ENCODE assay signal across 24 cellular contexts in genomic region chr6:124943658-124944057, GRCh38. TPM values are rescaled to one million over a fixed set of nuclear protein-coding genes. Genes with fewer than 3 reads are reported as not detected.
A peak's percentile ranks its signal among the peaks of the same experiment; 100 is the strongest.
DNase-seq lines count a peak whose midpoint lies in the region; ATAC-seq and TF ChIP-seq lines count a peak whose summit lies in the region.
"Had no signal": no experiment of that assay in that cellular context is flagged by ENCODE, and none has a peak within 500 bp of the region (broad histone marks: within the 10 kb centered on the region; RNA-seq: fewer than 3 reads in every experiment).

No MANE protein-coding gene starts in this region.

- no peak overlapping the region for H2BK15ac ChIP-seq in mesenchymal stem cell (ENCODE audit: low read depth, poor library complexity, severe bottlenecking)

- no peak overlapping the region for H3K4me2 ChIP-seq in mesenchymal stem cell (ENCODE audit: low read length, poor library complexity, severe bottlenecking)
- H3K4me2 ChIP-seq: KMS-11 had no signal

- peaks cover 12% of the 10 kb centered on the region for H3K9me3 Mint-ChIP-seq in MCF 10A (ENCODE audit: unreplicated experiment)
- H3K9me3 Mint-ChIP-seq in endodermal cell: no peaks in the 10 kb centered on the region
- H3K9me3 Mint-ChIP-seq in T-cell: no peaks in the 10 kb centered on the region
- H3K9me3 Mint-ChIP-seq: HFFc6 had no signal

- DNase-seq in MCF 10A (ENCODE audit: unreplicated experiment) (peak; percentile 59), breast epithelium (ENCODE audit: low spot score in 2 of 2) (no peak), mesenchymal stem cell (peak; percentile 23), endodermal cell (no peak), T-cell (no peak)
- DNase-seq: CD8-positive, alpha-beta memory T cell; DMS53; GDM1; H7; HFFc6; IMR-90; NCI-H1694; NCI-H2081; NCI-H2171; NCI-H526; Peyer's patch; SJCRH30 had no signal

- POLR2A ChIA-PET in MCF 10A (lab: Yijun Ruan, JAX): interaction anchor here (0.9 to 1.0 kb wide), 3 partner anchors 102 to 171 kb away, joined by 3 read pairs; no protein-coding TSS in a partner anchor
- POLR2A ChIA-PET in T-cell (lab: Charles Lee): no interaction called here

- H3K4me3 ChIP-seq in breast epithelium: no peak overlapping the region
- no peak overlapping the region for H3K4me3 ChIP-seq in mesenchymal stem cell (ENCODE audit: insufficient read depth in 1 of 2, low read depth in 1 of 2, low read length in 2 of 2)
- H3K4me3 ChIP-seq in endodermal cell (ENCODE audit: low read length): no peak overlapping the region
- H3K4me3 ChIP-seq: Peyer's patch, SJCRH30 had no signal

- BruUV-seq in MCF 10A (replicated peaks; lab: Mats Ljungman, UMichigan): no TSS peak

- H3K79me1 ChIP-seq in mesenchymal stem cell (replicated peaks; ENCODE audit: low read length, poor library complexity, severe bottlenecking): no peaks in the 10 kb centered on the region

- H3K18ac ChIP-seq in mesenchymal stem cell (ENCODE audit: low read depth in 1 of 2, low read length in 2 of 2): no peak overlapping the region

- no peaks in the 10 kb centered on the region for H3K36me3 ChIP-seq in breast epithelium
- H3K36me3 ChIP-seq in mesenchymal stem cell (ENCODE audit: control insufficient read depth in 1 of 2, insufficient read depth in 2 of 2, low read depth in 1 of 2, low read length in 2 of 2): no peaks in the 10 kb centered on the region
- no peaks in the 10 kb centered on the region for H3K36me3 ChIP-seq in endodermal cell (ENCODE audit: control insufficient read depth, insufficient read depth, low read length)
- H3K36me3 ChIP-seq: Peyer's patch, SJCRH30 had no signal

- H3K4me1 ChIP-seq in breast epithelium (no peaks in the 10 kb centered on the region), mesenchymal stem cell (ENCODE audit: control insufficient read depth, insufficient read depth, low read depth, low read length) (no peaks in the 10 kb centered on the region), endodermal cell (ENCODE audit: control insufficient read depth, insufficient read depth, low read length) (no peaks in the 10 kb centered on the region)
- H3K4me1 ChIP-seq: Peyer's patch, SJCRH30 had no signal

- intact Hi-C loops in MCF 10A (cut with micrococcal nuclease): no loop called here
- intact Hi-C loops in breast epithelium (cut with DNase I; ENCODE audit: low total_unique reads): no loop called here

- no peak overlapping the region for H3K27ac Mint-ChIP-seq in MCF 10A (ENCODE audit: low read depth, unreplicated experiment)
- no peak overlapping the region for H3K27ac Mint-ChIP-seq in endodermal cell
- H3K27ac Mint-ChIP-seq in T-cell: no peak overlapping the region
- H3K27ac Mint-ChIP-seq: CD8-positive, alpha-beta memory T cell; HFFc6 had no signal

- peaks cover 10% of the 10 kb centered on the region for H3K4me1 Mint-ChIP-seq in MCF 10A (ENCODE audit: insufficient read depth, unreplicated experiment)
- H3K4me1 Mint-ChIP-seq in endodermal cell: no peaks in the 10 kb centered on the region
- no peaks in the 10 kb centered on the region for H3K4me1 Mint-ChIP-seq in T-cell
- H3K4me1 Mint-ChIP-seq: CD8-positive, alpha-beta memory T cell had no signal

- H3K27me3 ChIP-seq in breast epithelium: no peaks in the 10 kb centered on the region
- no peaks in the 10 kb centered on the region for H3K27me3 ChIP-seq in mesenchymal stem cell (ENCODE audit: control insufficient read depth in 1 of 2, insufficient read depth in 1 of 2, low read length in 2 of 2)
- no peaks in the 10 kb centered on the region for H3K27me3 ChIP-seq in endodermal cell (ENCODE audit: control insufficient read depth, insufficient read depth, low read length, poor library complexity, severe bottlenecking)
- H3K27me3 ChIP-seq: Peyer's patch, SJCRH30 had no signal

- peak; percentile 90 for ATAC-seq in esophagus mucosa
- no peak for ATAC-seq in HG03108 (IDR thresholded peaks at IDR 0.05; ENCODE audit: unreplicated experiment)
- no peak for ATAC-seq in HG03135 (IDR thresholded peaks at IDR 0.05; ENCODE audit: unreplicated experiment)
- ATAC-seq in T-cell (replicated peaks in 1 of 4): no peak

- H3K27ac ChIP-seq in breast epithelium: no peak overlapping the region
- H3K27ac ChIP-seq in mesenchymal stem cell (ENCODE audit: low read length, poor library complexity, severe bottlenecking): no peak overlapping the region
- H3K27ac ChIP-seq in endodermal cell (ENCODE audit: low read depth, low read length): no peak overlapping the region
- H3K27ac ChIP-seq: 22Rv1, C4-2B, KMS-11, Peyer's patch, SJCRH30 had no signal

- H4K8ac ChIP-seq in mesenchymal stem cell (ENCODE audit: low read length): no peak overlapping the region

- H3K27me3 Mint-ChIP-seq in MCF 10A (ENCODE audit: insufficient read depth, unreplicated experiment): no peaks in the 10 kb centered on the region
- H3K27me3 Mint-ChIP-seq in endodermal cell (ENCODE audit: insufficient read depth): no peaks in the 10 kb centered on the region
- H3K27me3 Mint-ChIP-seq in T-cell: peaks cover 0 to 4% of the 10 kb centered on the region in 2 donors
- H3K27me3 Mint-ChIP-seq: CD8-positive, alpha-beta memory T cell had no signal

- H2BK5ac ChIP-seq in mesenchymal stem cell (ENCODE audit: low read depth, low read length, poor library complexity, severe bottlenecking): no peak overlapping the region

- no peak overlapping the region for H2AFZ ChIP-seq in mesenchymal stem cell (ENCODE audit: low read depth, low read length)

- no peak overlapping the region for H4K91ac ChIP-seq in mesenchymal stem cell (ENCODE audit: low read length)

- H2BK120ac ChIP-seq in mesenchymal stem cell (ENCODE audit: low read depth, low read length): no peak overlapping the region

- WGBS in mesenchymal stem cell: no CpG with 5 or more reads among the region's 1 CpG
- 93% methylated on average over 1 of the region's 1 CpG; no CpG with 5 or more reads in 1 of the 2 experiments for WGBS in endodermal cell (ENCODE audit: insufficient coverage in 1 of 2, insufficient read length in 1 of 2), 2 experiments

- TF ChIP-seq CTCF in MCF 10A (IDR thresholded peaks at IDR 0.05; ENCODE audit: unreplicated experiment) (no peak), breast epithelium (IDR thresholded peaks at IDR 0.05) (no peak), endodermal cell (conservative IDR thresholded peaks at IDR 0.05) (no peak)

- H3K14ac ChIP-seq in mesenchymal stem cell (ENCODE audit: low read length in 2 of 2): no peak overlapping the region

- H2AK5ac ChIP-seq in mesenchymal stem cell (ENCODE audit: low read length, severe bottlenecking): no peak overlapping the region

- H3K36me3 Mint-ChIP-seq in MCF 10A (ENCODE audit: insufficient read depth, unreplicated experiment) (no peaks in the 10 kb centered on the region), endodermal cell (ENCODE audit: low read depth) (no peaks in the 10 kb centered on the region), T-cell (no peaks in the 10 kb centered on the region)
- H3K36me3 Mint-ChIP-seq: CD8-positive, alpha-beta memory T cell had no signal

- no peak overlapping the region for H3K4ac ChIP-seq in mesenchymal stem cell (ENCODE audit: low read depth in 1 of 2, low read length in 2 of 2)

- no peak for TF ChIP-seq POLR2A in breast epithelium (IDR thresholded peaks at IDR 0.05)

- no peak overlapping the region for H2BK12ac ChIP-seq in mesenchymal stem cell (ENCODE audit: low read length in 2 of 2)

- H3K23ac ChIP-seq in mesenchymal stem cell (ENCODE audit: low read length in 2 of 2): no peak overlapping the region

- H3K4me3 Mint-ChIP-seq in MCF 10A (ENCODE audit: unreplicated experiment) (no peak overlapping the region), endodermal cell (no peak overlapping the region), T-cell (no peak overlapping the region)
- H3K4me3 Mint-ChIP-seq: CD8-positive, alpha-beta memory T cell; HFFc6 had no signal

- H3K9ac ChIP-seq in mesenchymal stem cell (ENCODE audit: low read length) (no peak overlapping the region), endodermal cell (ENCODE audit: extremely low read depth, low read length, poor library complexity, severe bottlenecking) (no peak overlapping the region)
- H3K9ac ChIP-seq: KMS-11 had no signal

- CTCF ChIA-PET in MCF 10A (lab: Yijun Ruan, JAX) (interaction anchor here (0.7 kb wide), 1 partner anchor 13 kb away, joined by 3 read pairs; no protein-coding TSS in a partner anchor), T-cell (lab: Charles Lee) (no interaction called here)

- H3K9me3 ChIP-seq in breast epithelium (no peaks in the 10 kb centered on the region), mesenchymal stem cell (ENCODE audit: control insufficient read depth, low read length) (no peaks in the 10 kb centered on the region), endodermal cell (ENCODE audit: control insufficient read depth, low read length) (no peaks in the 10 kb centered on the region)
- H3K9me3 ChIP-seq: Peyer's patch, SJCRH30 had no signal

RNA-seq across cellular contexts. Expression of gene RNF217, which starts 18.6 kb away (rescaled TPM):
- 22.8 and 24.8 TPM in 2 replicates for total RNA-seq in MCF 10A (2022)
- 10 to 100 TPM; 40.1 to 43.3 (median 41.0) TPM for total RNA-seq in breast epithelium
- total RNA-seq in esophagus mucosa: 21.8 TPM
- 12.7 TPM for polyA plus RNA-seq in mesenchymal stem cell (2013, experiment 1 of 2)
- 12.3 TPM for polyA plus RNA-seq in mesenchymal stem cell (2013, experiment 2 of 2)
- 10 to 100 TPM; 24.0 to 28.1 TPM for total RNA-seq in endodermal cell
- polyA plus RNA-seq in endodermal cell (2013, experiment 1 of 2): 5.8 TPM
- 4.8 TPM for polyA plus RNA-seq in endodermal cell (2013, experiment 2 of 2)
- total RNA-seq in T-cell: under 1 TPM; 0.16 to 0.89 (median 0.59) TPM
- total RNA-seq: OCI-LY7 had no signal
- polyA plus RNA-seq: CD8-positive, alpha-beta memory T cell had no signal

Comparison
In these comparisons a context has a peak if more than half of its experiments do, and no peak if none do; other contexts are left out.
1. DNase-seq: peak in MCF 10A (single experiment) and mesenchymal stem cell (single experiment); none in breast epithelium (0 of 2), endodermal cell (single experiment) and T-cell (0 of 34).
2. RNA of gene RNF217, which starts 18.6 kb away (total RNA-seq): 40.1 to 43.3 TPM in breast epithelium, 24.0 to 28.1 TPM in endodermal cell, 22.8 to 24.8 TPM in MCF 10A and 21.8 TPM in esophagus mucosa (single experiment); 0.16 to 0.89 TPM in T-cell; every median in the first group is over 10 times any median in the second.